8 cellular contexts compared by ENCODE assay signal in the genomic region with DNA sequence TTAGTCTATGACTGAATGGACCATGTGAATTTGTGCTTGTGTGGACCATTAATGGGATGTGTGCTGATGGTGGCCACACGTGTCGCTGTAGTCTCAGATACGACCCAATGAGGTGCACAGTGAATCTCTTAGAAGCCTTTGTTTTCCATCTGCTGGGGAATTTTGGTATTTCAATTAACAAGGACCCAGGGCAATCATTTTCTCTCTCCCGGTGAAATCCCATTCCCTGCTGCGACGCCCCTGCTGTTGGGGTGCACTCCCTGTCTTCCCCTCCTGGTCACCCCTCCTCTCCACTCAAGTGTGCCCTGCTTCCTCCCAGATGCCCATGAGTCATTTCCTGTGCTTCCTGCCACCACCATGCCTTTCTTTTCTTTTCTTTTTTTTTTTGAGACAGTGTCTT. TPM values are rescaled to one million over a fixed set of nuclear protein-coding genes. Genes with fewer than 3 reads are reported as not detected.
DNase-seq lines count a peak whose midpoint lies in the region; ATAC-seq and TF ChIP-seq lines count a peak whose summit lies in the region.
"Had no signal": no experiment of that assay in that cellular context is flagged by ENCODE, and none has a peak within 500 bp of the region (broad histone marks: within the 10 kb centered on the region; RNA-seq: fewer than 3 reads in every experiment).

No MANE protein-coding gene starts in this region.

- no peaks in the 10 kb centered on the region for H3K27me3 ChIP-seq in neutrophil

- peak overlapping the region; percentile 48 for H3K27ac ChIP-seq in neutrophil

- H3K27ac Mint-ChIP-seq in WTC11, result peak overlapping the region; percentile 61

- peaks cover 14% of the 10 kb centered on the region for H3K4me1 Mint-ChIP-seq in WTC11

- TF ChIP-seq CTCF in WTC11 (IDR thresholded peaks at IDR 0.05), result no peak
- TF ChIP-seq CTCF in neutrophil (IDR thresholded peaks at IDR 0.05), result no peak

- no peaks in the 10 kb centered on the region for H3K9me3 Mint-ChIP-seq in WTC11

- no peaks in the 10 kb centered on the region; the same call in 1 of the 2 replicates for H3K27me3 Mint-ChIP-seq in WTC11 (ENCODE audit: low read depth)

- CTCF ChIA-PET in WTC11 (lab: Charles Lee), result interaction anchor here (1.0 to 1.5 kb wide), 3 partner anchors 7 to 201 kb away, joined by 4 to 6 read pairs (median 5); no protein-coding TSS in a partner anchor

- H3K4me1 ChIP-seq in neutrophil (ENCODE audit: control insufficient read depth in 1 of 2, insufficient read depth in 1 of 2, low read depth in 1 of 2, low read length in 1 of 2), result peaks cover 21 to 22% of the 10 kb centered on the region in 2 experiments

- POLR2A ChIA-PET in WTC11 (lab: Charles Lee), result no interaction called here

- no peaks in the 10 kb centered on the region for H3K36me3 ChIP-seq in neutrophil

- DNase-seq in Kasumi-1 (lab: John Stamatoyannopoulos, UW) (peak; percentile 85 to 89), WTC11 (ENCODE audit: low spot score) (no peak), NCI-H2107 treated with DMSO at 0.1 percent for 48 hours (lab: John Stamatoyannopoulos, UW; ENCODE audit: unreplicated experiment) (no peak), DMS153 treated with DMSO at 0.1 percent for 48 hours (lab: John Stamatoyannopoulos, UW; ENCODE audit: unreplicated experiment) (no peak), T1000 (lab: John Stamatoyannopoulos, UW) (no peak)
- DNase-seq: activated gamma-delta T cell had no signal

- ATAC-seq in GM18511 (IDR thresholded peaks at IDR 0.05; ENCODE audit: unreplicated experiment), result peak; percentile 91
- ATAC-seq in WTC11, result peak; percentile 25

- H3K9me3 ChIP-seq in neutrophil, result no peaks in the 10 kb centered on the region

- H3K4me3 ChIP-seq in neutrophil (ENCODE audit: low read depth in 1 of 2, low read length in 1 of 2), result peak overlapping the region; percentile 27 to 38

- H3K4me3 Mint-ChIP-seq in WTC11, result no peak overlapping the region

- H3K36me3 Mint-ChIP-seq in WTC11, result no peaks in the 10 kb centered on the region

TF ChIP-seq in WTC11, 78 proteins besides CTCF, POLR2A, EP300 and RAD21:
- no peak for TF ChIP-seq RELA (CRISPR knock-in tag; IDR thresholded peaks at IDR 0.05; ENCODE audit: borderline replicate concordance)
- no peak for TF ChIP-seq ZNF219 (CRISPR knock-in tag; IDR thresholded peaks at IDR 0.05; ENCODE audit: borderline replicate concordance)
- TF ChIP-seq SOX15 (CRISPR knock-in tag; IDR thresholded peaks at IDR 0.05), result no peak
- TF ChIP-seq, protein P1, sequence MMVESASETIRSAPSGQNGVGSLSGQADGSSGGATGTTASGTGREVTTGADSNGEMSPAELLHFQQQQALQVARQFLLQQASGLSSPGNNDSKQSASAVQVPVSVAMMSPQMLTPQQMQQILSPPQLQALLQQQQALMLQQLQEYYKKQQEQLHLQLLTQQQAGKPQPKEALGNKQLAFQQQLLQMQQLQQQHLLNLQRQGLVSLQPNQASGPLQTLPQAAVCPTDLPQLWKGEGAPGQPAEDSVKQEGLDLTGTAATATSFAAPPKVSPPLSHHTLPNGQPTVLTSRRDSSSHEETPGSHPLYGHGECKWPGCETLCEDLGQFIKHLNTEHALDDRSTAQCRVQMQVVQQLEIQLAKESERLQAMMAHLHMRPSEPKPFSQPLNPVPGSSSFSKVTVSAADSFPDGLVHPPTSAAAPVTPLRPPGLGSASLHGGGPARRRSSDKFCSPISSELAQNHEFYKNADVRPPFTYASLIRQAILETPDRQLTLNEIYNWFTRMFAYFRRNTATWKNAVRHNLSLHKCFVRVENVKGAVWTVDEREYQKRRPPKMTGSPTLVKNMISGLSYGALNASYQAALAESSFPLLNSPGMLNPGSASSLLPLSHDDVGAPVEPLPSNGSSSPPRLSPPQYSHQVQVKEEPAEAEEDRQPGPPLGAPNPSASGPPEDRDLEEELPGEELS (CRISPR knock-in tag; IDR thresholded peaks at IDR 0.05), result no peak
- TF ChIP-seq CDX4 (CRISPR knock-in tag; IDR thresholded peaks at IDR 0.05; ENCODE audit: borderline replicate concordance), result no peak
- no peak for TF ChIP-seq ATF3 (CRISPR knock-in tag; conservative IDR thresholded peaks at IDR 0.05)
- no peak for TF ChIP-seq ZNF396 (CRISPR knock-in tag; IDR thresholded peaks at IDR 0.05; ENCODE audit: borderline replicate concordance)
- no peak for TF ChIP-seq JUN (CRISPR knock-in tag; IDR thresholded peaks at IDR 0.05)
- no peak for TF ChIP-seq OVOL2 (CRISPR knock-in tag; IDR thresholded peaks at IDR 0.05; ENCODE audit: borderline replicate concordance)
- TF ChIP-seq EMX1 (CRISPR knock-in tag; IDR thresholded peaks at IDR 0.05), result no peak
- no peak for TF ChIP-seq USF1 (CRISPR knock-in tag; IDR thresholded peaks at IDR 0.05)
- no peak for TF ChIP-seq IRF2 (CRISPR knock-in tag; IDR thresholded peaks at IDR 0.05; ENCODE audit: borderline replicate concordance, low read depth)
- TF ChIP-seq, protein P2, sequence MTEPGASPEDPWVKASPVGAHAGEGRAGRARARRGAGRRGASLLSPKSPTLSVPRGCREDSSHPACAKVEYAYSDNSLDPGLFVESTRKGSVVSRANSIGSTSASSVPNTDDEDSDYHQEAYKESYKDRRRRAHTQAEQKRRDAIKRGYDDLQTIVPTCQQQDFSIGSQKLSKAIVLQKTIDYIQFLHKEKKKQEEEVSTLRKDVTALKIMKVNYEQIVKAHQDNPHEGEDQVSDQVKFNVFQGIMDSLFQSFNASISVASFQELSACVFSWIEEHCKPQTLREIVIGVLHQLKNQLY (CRISPR knock-in tag; IDR thresholded peaks at IDR 0.05), result no peak
- no peak for TF ChIP-seq PRDM15 (CRISPR knock-in tag; IDR thresholded peaks at IDR 0.05)
- TF ChIP-seq ZNF423 (CRISPR knock-in tag; IDR thresholded peaks at IDR 0.05), result no peak

RNA-seq across cellular contexts. Expression of gene EBLN2, which starts 32.7 kb away (rescaled TPM):
- total RNA-seq in WTC11 (2021), result 2.3 to 4.3 TPM (median 3.1 TPM) in 3 replicates

Comparison
In these comparisons a context has a peak if more than half of its experiments do, and no peak if none do; other contexts are left out.
1. DNase-seq: peak in Kasumi-1 (2 of 2); none in WTC11 (single experiment), NCI-H2107 treated with DMSO at 0.1 percent for 48 hours (single experiment), DMS153 treated with DMSO at 0.1 percent for 48 hours (single experiment) and T1000 (single experiment).